ENCODE assay signal across 28 cellular contexts in the genomic region with DNA sequence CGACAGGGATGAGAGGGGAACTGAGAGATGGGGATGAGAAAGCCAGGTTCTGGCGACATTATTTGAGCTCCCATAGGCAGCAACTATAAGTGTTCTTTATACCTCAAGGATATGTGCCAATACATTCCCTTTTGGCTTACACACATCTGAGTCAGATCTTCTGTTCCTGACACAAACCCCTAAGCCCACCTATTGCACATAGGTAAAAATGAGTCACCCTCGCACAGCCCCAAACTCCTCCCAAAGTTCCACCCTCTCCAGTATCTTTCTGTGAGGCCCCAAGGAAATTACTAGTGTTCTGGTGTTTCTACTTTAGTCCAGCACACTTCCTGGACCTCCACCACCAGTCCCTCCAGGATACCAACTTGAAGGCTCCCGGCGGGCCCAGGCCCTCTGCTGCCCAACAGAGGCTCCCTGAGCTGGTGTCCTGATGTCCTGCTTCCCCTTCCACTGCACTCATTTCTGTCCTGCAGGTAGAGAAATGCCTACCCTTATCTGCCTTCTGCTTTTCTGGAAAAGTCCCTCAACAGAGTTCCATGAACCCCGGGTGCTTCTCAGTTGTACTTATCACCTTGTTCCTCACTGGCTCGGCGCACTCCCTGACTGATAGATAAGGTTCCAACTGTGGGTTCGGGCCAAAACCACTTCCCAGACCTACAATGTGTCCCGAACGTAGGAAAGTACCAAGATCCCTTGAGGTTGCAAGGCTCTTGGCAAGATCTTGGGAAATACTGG.
DNase-seq lines count a peak whose midpoint lies in the region; ATAC-seq, FAIRE-seq and TF ChIP-seq lines count a peak whose summit lies in the region.
"Had no signal": no experiment of that assay in that cellular context is flagged by ENCODE, and none has a peak within 500 bp of the region (broad histone marks: within the 10 kb centered on the region; RNA-seq: fewer than 3 reads in every experiment).

No MANE protein-coding gene starts in this region.

- DNase-seq in activated naive CD8-positive, alpha-beta T cell treated with anti-CD3 and anti-CD28 coated beads, Interleukin-2, amount 50 U/mL, for 24 hours = no peak
- no peak for DNase-seq in activated naive CD8-positive, alpha-beta T cell treated with anti-CD3 and anti-CD28 coated beads for 36 hours
- peak; percentile 28 for DNase-seq in astrocyte (ENCODE audit: low read depth)
- DNase-seq in osteoblast (ENCODE audit: insufficient read length, low spot score, missing footprints) = no peak
- DNase-seq in activated CD4-positive, alpha-beta T cell treated with anti-CD3 and anti-CD28 coated beads, Interleukin-2, amount 50 U/mL, for 1 hour = no peak
- no peak for DNase-seq in inferior parietal cortex (ENCODE audit: extremely low spot score)
- DNase-seq in activated T-cell treated with anti-CD3 and anti-CD28 coated beads, Interleukin-2, amount 50 U/mL, for 24 hours = no peak
- DNase-seq: ACHN; CD4-positive, alpha-beta T cell; COR-L47; DMS79; NCI-H1105; NCI-H146; NCI-H2029; NCI-H2227 treated with DMSO at 0.1 percent for 48 hours; NCI-H510A treated with DMSO at 0.1 percent for 48 hours; NCI-H774; NK-92 treated with Interleukin-12 subunit alpha and Interleukin-12 subunit beta, amount 100 ng/mL, for 24 hours; SHP77 had no signal

- H3K4me3 ChIP-seq in astrocyte (ENCODE audit: insufficient read depth, low read depth, low read length) (no peak overlapping the region), osteoblast (ENCODE audit: insufficient read depth, low read length) (no peak overlapping the region)
- H3K4me3 ChIP-seq: BLaER1, GM23338, HAP-1 had no signal

- no peak overlapping the region for H3K27ac Mint-ChIP-seq in activated naive CD8-positive, alpha-beta T cell treated with anti-CD3 and anti-CD28 coated beads, Interleukin-2, amount 50 U/mL, for 24 hours
- H3K27ac Mint-ChIP-seq in activated naive CD8-positive, alpha-beta T cell treated with anti-CD3 and anti-CD28 coated beads for 36 hours = no peak overlapping the region
- H3K27ac Mint-ChIP-seq in astrocyte (ENCODE audit: unreplicated experiment) = no peak overlapping the region
- H3K27ac Mint-ChIP-seq in activated T-cell treated with anti-CD3 and anti-CD28 coated beads, Interleukin-2, amount 50 U/mL, for 24 hours = no peak overlapping the region
- H3K27ac Mint-ChIP-seq: CD4-positive, alpha-beta T cell; GM23338 had no signal

- no peak overlapping the region for H3K4me3 Mint-ChIP-seq in activated naive CD8-positive, alpha-beta T cell treated with anti-CD3 and anti-CD28 coated beads, Interleukin-2, amount 50 U/mL, for 24 hours
- no peak overlapping the region for H3K4me3 Mint-ChIP-seq in activated naive CD8-positive, alpha-beta T cell treated with anti-CD3 and anti-CD28 coated beads for 36 hours
- H3K4me3 Mint-ChIP-seq in astrocyte (ENCODE audit: unreplicated experiment) = no peak overlapping the region
- no peak overlapping the region for H3K4me3 Mint-ChIP-seq in activated T-cell treated with anti-CD3 and anti-CD28 coated beads, Interleukin-2, amount 50 U/mL, for 24 hours
- H3K4me3 Mint-ChIP-seq: CD4-positive, alpha-beta T cell; GM23338 had no signal

- no peak overlapping the region for H3K27ac ChIP-seq in astrocyte (ENCODE audit: low read depth, low read length)
- H3K27ac ChIP-seq in osteoblast (ENCODE audit: low read depth, low read length) = no peak overlapping the region
- H3K27ac ChIP-seq: 22Rv1, BLaER1, HL-60, KMS-11 had no signal

- no peaks in the 10 kb centered on the region for H3K36me3 Mint-ChIP-seq in activated naive CD8-positive, alpha-beta T cell treated with anti-CD3 and anti-CD28 coated beads, Interleukin-2, amount 50 U/mL, for 24 hours (ENCODE audit: low read depth)
- H3K36me3 Mint-ChIP-seq in activated naive CD8-positive, alpha-beta T cell treated with anti-CD3 and anti-CD28 coated beads for 36 hours = no peaks in the 10 kb centered on the region
- H3K36me3 Mint-ChIP-seq in astrocyte (ENCODE audit: low read depth, unreplicated experiment) = no peaks in the 10 kb centered on the region
- H3K36me3 Mint-ChIP-seq in activated T-cell treated with anti-CD3 and anti-CD28 coated beads, Interleukin-2, amount 50 U/mL, for 24 hours (ENCODE audit: low read depth) = no peaks in the 10 kb centered on the region

- TF ChIP-seq CTCF in astrocyte (IDR thresholded peaks at IDR 0.05; ENCODE audit: insufficient read depth, low read depth, low read length) = no peak
- no peak for TF ChIP-seq CTCF in osteoblast (IDR thresholded peaks at IDR 0.05; ENCODE audit: extremely low read depth, low read depth, low read length)

- H3K9ac ChIP-seq in astrocyte (ENCODE audit: low read length) = no peak overlapping the region
- H3K9ac ChIP-seq: BLaER1, KMS-11 had no signal

- H3K9me3 ChIP-seq in astrocyte (ENCODE audit: insufficient read depth, low read depth, low read length) (no peaks in the 10 kb centered on the region), osteoblast (ENCODE audit: low read depth, low read length) (no peaks in the 10 kb centered on the region)
- H3K9me3 ChIP-seq: HAP-1 had no signal

- H3K4me1 ChIP-seq in astrocyte (ENCODE audit: insufficient read depth, low read length) (no peaks in the 10 kb centered on the region), osteoblast (ENCODE audit: insufficient read depth, low read length) (peaks cover 4% of the 10 kb centered on the region)
- H3K4me1 ChIP-seq: HAP-1 had no signal

- FAIRE-seq in astrocyte (lab: Jason Lieb, UNC) = no peak
- FAIRE-seq: HTR-8/SVneo, RCC 7860 had no signal

- H4K20me1 ChIP-seq in astrocyte (ENCODE audit: insufficient read depth, low read length) (no peaks in the 10 kb centered on the region), osteoblast (ENCODE audit: insufficient read depth, low read length) (no peaks in the 10 kb centered on the region)
- H4K20me1 ChIP-seq: BLaER1 had no signal

- H3K9me3 Mint-ChIP-seq in activated naive CD8-positive, alpha-beta T cell treated with anti-CD3 and anti-CD28 coated beads, Interleukin-2, amount 50 U/mL, for 24 hours = peaks cover under 1% of the 10 kb centered on the region
- H3K9me3 Mint-ChIP-seq in activated naive CD8-positive, alpha-beta T cell treated with anti-CD3 and anti-CD28 coated beads for 36 hours = no peaks in the 10 kb centered on the region
- peaks cover 16% of the 10 kb centered on the region for H3K9me3 Mint-ChIP-seq in astrocyte (ENCODE audit: unreplicated experiment)
- H3K9me3 Mint-ChIP-seq in activated T-cell treated with anti-CD3 and anti-CD28 coated beads, Interleukin-2, amount 50 U/mL, for 24 hours = no peaks in the 10 kb centered on the region
- H3K9me3 Mint-ChIP-seq: CD4-positive, alpha-beta T cell had no signal

- H3K27me3 ChIP-seq in astrocyte (ENCODE audit: insufficient read depth, low read length) (no peaks in the 10 kb centered on the region), osteoblast (ENCODE audit: insufficient read depth, low read length) (no peaks in the 10 kb centered on the region)
- H3K27me3 ChIP-seq: BLaER1 had no signal

- H3K79me2 ChIP-seq in astrocyte (ENCODE audit: insufficient read depth, low read length) = no peaks in the 10 kb centered on the region
- no peaks in the 10 kb centered on the region for H3K79me2 ChIP-seq in osteoblast (ENCODE audit: insufficient read depth, low read length)

- H3K4me2 ChIP-seq in astrocyte (ENCODE audit: low read length) = no peak overlapping the region
- H3K4me2 ChIP-seq in osteoblast (ENCODE audit: insufficient read depth, low read length) = no peak overlapping the region
- H3K4me2 ChIP-seq: BLaER1, GM23338, KMS-11 had no signal

- ATAC-seq in activated naive CD8-positive, alpha-beta T cell treated with anti-CD3 and anti-CD28 coated beads, Interleukin-2, amount 50 U/mL, for 24 hours = peak; percentile 71
- ATAC-seq in esophagus mucosa = peak; percentile 77
- ATAC-seq: GM23338 had no signal

- H2AFZ ChIP-seq in astrocyte (ENCODE audit: low read depth, low read length) (no peak overlapping the region), osteoblast (ENCODE audit: low read length) (peak overlapping the region; percentile 31)
- H2AFZ ChIP-seq: GM23338 had no signal

- H3K36me3 ChIP-seq in astrocyte (ENCODE audit: insufficient read depth, low read length) (no peaks in the 10 kb centered on the region), osteoblast (ENCODE audit: insufficient read depth, low read length) (no peaks in the 10 kb centered on the region)
- H3K36me3 ChIP-seq: BLaER1, HAP-1 had no signal

- H3K27me3 Mint-ChIP-seq in activated naive CD8-positive, alpha-beta T cell treated with anti-CD3 and anti-CD28 coated beads, Interleukin-2, amount 50 U/mL, for 24 hours = peaks cover 10% of the 10 kb centered on the region
- peaks cover 18% of the 10 kb centered on the region for H3K27me3 Mint-ChIP-seq in activated naive CD8-positive, alpha-beta T cell treated with anti-CD3 and anti-CD28 coated beads for 36 hours
- peaks cover 40% of the 10 kb centered on the region for H3K27me3 Mint-ChIP-seq in astrocyte (ENCODE audit: low read depth, unreplicated experiment)
- H3K27me3 Mint-ChIP-seq in activated T-cell treated with anti-CD3 and anti-CD28 coated beads, Interleukin-2, amount 50 U/mL, for 24 hours = peaks cover 7% of the 10 kb centered on the region

- H3K4me1 Mint-ChIP-seq in activated naive CD8-positive, alpha-beta T cell treated with anti-CD3 and anti-CD28 coated beads, Interleukin-2, amount 50 U/mL, for 24 hours = no peaks in the 10 kb centered on the region
- H3K4me1 Mint-ChIP-seq in activated naive CD8-positive, alpha-beta T cell treated with anti-CD3 and anti-CD28 coated beads for 36 hours = no peaks in the 10 kb centered on the region
- H3K4me1 Mint-ChIP-seq in astrocyte (ENCODE audit: low read depth, unreplicated experiment) = no peaks in the 10 kb centered on the region
- no peaks in the 10 kb centered on the region for H3K4me1 Mint-ChIP-seq in activated T-cell treated with anti-CD3 and anti-CD28 coated beads, Interleukin-2, amount 50 U/mL, for 24 hours (ENCODE audit: low read depth)
